Comparison of ENCODE assay signal across 8 cellular contexts in the genomic region with DNA sequence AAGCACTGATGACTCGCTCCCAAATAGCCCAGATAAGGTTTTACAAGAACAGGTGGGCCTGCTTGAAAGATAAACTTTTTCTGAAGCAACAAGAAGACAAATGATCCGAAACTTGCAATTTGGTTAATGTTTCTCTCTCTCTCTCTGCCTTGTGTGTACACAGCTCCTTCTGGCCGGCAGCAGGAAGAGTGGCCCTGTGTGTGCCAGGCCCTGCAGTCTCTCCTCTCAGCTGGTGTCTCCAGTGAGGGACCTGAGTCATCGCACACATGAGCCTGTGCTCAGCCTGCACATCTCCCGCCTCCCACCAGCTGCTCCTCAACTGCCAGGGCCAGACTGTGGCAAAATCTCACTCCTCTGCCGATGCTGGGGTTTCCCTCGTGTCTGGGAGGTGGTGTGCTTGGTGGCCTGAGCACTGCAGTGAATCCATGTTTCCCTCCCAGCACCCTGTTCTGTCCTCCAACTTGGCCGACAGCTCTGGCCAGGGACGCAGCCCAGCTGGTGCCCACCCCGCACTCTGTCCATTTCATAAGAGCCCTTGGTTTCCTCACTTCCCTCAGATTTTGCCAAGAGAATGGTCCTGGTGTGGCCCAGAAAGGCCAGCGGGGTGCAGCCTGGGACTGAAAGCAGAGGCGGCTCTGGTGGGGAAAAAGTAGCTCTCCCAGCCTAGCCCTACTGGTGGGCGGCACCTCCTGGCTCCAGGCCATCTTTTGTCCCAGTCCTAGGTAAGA. TPM values are rescaled to one million over a fixed set of nuclear protein-coding genes. Genes with fewer than 3 reads are reported as not detected.
DNase-seq lines count a peak whose midpoint lies in the region; ATAC-seq and TF ChIP-seq lines count a peak whose summit lies in the region.

No MANE protein-coding gene starts in this region.

- CTCF ChIA-PET in WTC11 (lab: Charles Lee), result interaction anchor here (0.7 to 3.5 kb wide), 4 partner anchors 10 to 729 kb away, joined by 3 to 17 read pairs (median 8); no protein-coding TSS in a partner anchor

- H3K27ac ChIP-seq in right lobe of liver, result peak overlapping the region in 2 of 3 donors; percentile 33 to 62

- DNase-seq in ELR (ENCODE audit: low read depth) (peak; percentile 48), HT1080 (ENCODE audit: low read depth) (peak; percentile 76), WTC11 (ENCODE audit: low spot score) (no peak), right lobe of liver (peak; percentile 47 to 75 (median 69)), HUDEP-2 (lab: John Stamatoyannopoulos, UW; ENCODE audit: unreplicated experiment in 76 of 76) (no peak), putamen (ENCODE audit: low spot score) (no peak)
- DNase-seq in stimulated activated naive CD8-positive, alpha-beta T cell treated with anti-CD3 and anti-CD28 coated beads, Interleukin-15, amount 100 ng/mL, for 72 hours, result no peak
- DNase-seq in stimulated activated CD4-positive, alpha-beta T cell treated with anti-CD3 and anti-CD28 coated beads, Interleukin-2, amount 100 ng/mL, for 48 hours, result no peak

- TF ChIP-seq POLR2A in right lobe of liver (IDR thresholded peaks at IDR 0.05), result no peak

- POLR2A ChIA-PET in WTC11 (lab: Charles Lee), result no interaction called here

- no peaks in the 10 kb centered on the region for H3K27me3 ChIP-seq in right lobe of liver

- H3K27ac Mint-ChIP-seq in WTC11, result no peak overlapping the region
- no peak overlapping the region for H3K27ac Mint-ChIP-seq in stimulated activated naive CD8-positive, alpha-beta T cell treated with anti-CD3 and anti-CD28 coated beads, Interleukin-15, amount 100 ng/mL, for 72 hours

- peaks cover 11% of the 10 kb centered on the region; the same call in 1 of the 2 replicates for H3K9me3 Mint-ChIP-seq in WTC11
- H3K9me3 Mint-ChIP-seq in stimulated activated naive CD8-positive, alpha-beta T cell treated with anti-CD3 and anti-CD28 coated beads, Interleukin-15, amount 100 ng/mL, for 72 hours, result no peaks in the 10 kb centered on the region

- H3K36me3 ChIP-seq in right lobe of liver, result no peaks in the 10 kb centered on the region

- intact Hi-C loops in right lobe of liver (cut with DNase I), result no loop called here

- no peaks in the 10 kb centered on the region for H3K36me3 Mint-ChIP-seq in WTC11

- WGBS in right lobe of liver (ENCODE audit: insufficient coverage, low coverage, low lambda C conversion rate, missing lambda C conversion rate), result 32% methylated on average over 5 of the region's 13 CpGs

- no peak overlapping the region for H3K4me3 ChIP-seq in right lobe of liver

- peaks cover 0 to 29% (median 12%) of the 10 kb centered on the region in 4 donors for H3K4me1 ChIP-seq in right lobe of liver

- peaks cover 10% of the 10 kb centered on the region for H3K4me1 Mint-ChIP-seq in WTC11
- peaks cover 32% of the 10 kb centered on the region for H3K4me1 Mint-ChIP-seq in stimulated activated naive CD8-positive, alpha-beta T cell treated with anti-CD3 and anti-CD28 coated beads, Interleukin-15, amount 100 ng/mL, for 72 hours

- H3K27me3 Mint-ChIP-seq in WTC11 (ENCODE audit: low read depth), result peaks cover 23% of the 10 kb centered on the region
- H3K27me3 Mint-ChIP-seq in stimulated activated naive CD8-positive, alpha-beta T cell treated with anti-CD3 and anti-CD28 coated beads, Interleukin-15, amount 100 ng/mL, for 72 hours, result peaks cover 71% of the 10 kb centered on the region

- no peaks in the 10 kb centered on the region for H3K9me3 ChIP-seq in right lobe of liver

- no peak overlapping the region for H3K4me3 Mint-ChIP-seq in WTC11
- no peak overlapping the region for H3K4me3 Mint-ChIP-seq in stimulated activated naive CD8-positive, alpha-beta T cell treated with anti-CD3 and anti-CD28 coated beads, Interleukin-15, amount 100 ng/mL, for 72 hours

- ATAC-seq in WTC11 (peak; percentile 51), right lobe of liver (peak; percentile 80 to 94 (median 82))
- no peak for ATAC-seq in stimulated activated naive CD8-positive, alpha-beta T cell treated with anti-CD3 and anti-CD28 coated beads, Interleukin-15, amount 100 ng/mL, for 72 hours

- TF ChIP-seq CTCF in WTC11 (IDR thresholded peaks at IDR 0.05) (no peak), right lobe of liver (IDR thresholded peaks at IDR 0.05) (no peak)

TF ChIP-seq in WTC11, 78 proteins besides CTCF, POLR2A, EP300 and RAD21:
- TF ChIP-seq GABPB1 (CRISPR knock-in tag; IDR thresholded peaks at IDR 0.05) (peak; percentile 54), IRF2 (CRISPR knock-in tag; IDR thresholded peaks at IDR 0.05; ENCODE audit: borderline replicate concordance, low read depth) (no peak), NFE2L1 (CRISPR knock-in tag; IDR thresholded peaks at IDR 0.05) (0 out of 2 replicates have a peak, but pooled peaks have one; percentile 36)
TF ChIP-seq in WTC11: peak in this region for 2.

RNA-seq across cellular contexts. Expression of gene ERMARD, which starts 49.4 kb away (rescaled TPM):
- total RNA-seq in HT1080 (2014; rRNA removed; shearing (Covaris generic)), result 16.2 and 16.6 TPM in 2 replicates
- 12.6 and 16.1 TPM in 2 replicates for polyA plus RNA-seq in HT1080 (2015; cell fraction: cytosol; rRNA removed)
- polyA plus RNA-seq in HT1080 (2015; cell fraction: nucleus; rRNA removed), result 59.9 and 71.8 TPM in 2 replicates
- total RNA-seq in WTC11 (2021) (15.8 to 17.7 TPM (median 17.2 TPM) in 3 replicates), right lobe of liver (10 to 100 TPM; 11.1 to 24.4 (median 15.2) TPM)

RNA-seq across cellular contexts. Expression of gene DYNLT2, which starts 49.5 kb away (rescaled TPM):
- total RNA-seq in HT1080 (2014; rRNA removed; shearing (Covaris generic)), result 0.90 and 1.4 TPM in 2 replicates
- polyA plus RNA-seq in HT1080 (2015; cell fraction: cytosol; rRNA removed), result 0.97 and 1.7 TPM in 2 replicates
- 2.6 and 2.7 TPM in 2 replicates for polyA plus RNA-seq in HT1080 (2015; cell fraction: nucleus; rRNA removed)
- total RNA-seq in WTC11 (2021), result 1.3 to 1.7 TPM (median 1.5 TPM) in 3 replicates
- under 1 TPM; 0.43 to 0.82 (median 0.68) TPM for total RNA-seq in right lobe of liver

Comparison
In these comparisons a context has a peak if more than half of its experiments do, and no peak if none do; other contexts are left out.
1. DNase-seq: peak in ELR (single experiment), HT1080 (single experiment) and right lobe of liver (3 of 3); none in WTC11 (single experiment), HUDEP-2 (0 of 76), putamen (single experiment), stimulated activated naive CD8-positive, alpha-beta T cell treated with anti-CD3 and anti-CD28 coated beads, Interleukin-15, amount 100 ng/mL, for 72 hours (0 of 2) and stimulated activated CD4-positive, alpha-beta T cell treated with anti-CD3 and anti-CD28 coated beads, Interleukin-2, amount 100 ng/mL, for 48 hours (0 of 2).